Comparison of ENCODE assay signal across 10 cellular contexts in the genomic region with DNA sequence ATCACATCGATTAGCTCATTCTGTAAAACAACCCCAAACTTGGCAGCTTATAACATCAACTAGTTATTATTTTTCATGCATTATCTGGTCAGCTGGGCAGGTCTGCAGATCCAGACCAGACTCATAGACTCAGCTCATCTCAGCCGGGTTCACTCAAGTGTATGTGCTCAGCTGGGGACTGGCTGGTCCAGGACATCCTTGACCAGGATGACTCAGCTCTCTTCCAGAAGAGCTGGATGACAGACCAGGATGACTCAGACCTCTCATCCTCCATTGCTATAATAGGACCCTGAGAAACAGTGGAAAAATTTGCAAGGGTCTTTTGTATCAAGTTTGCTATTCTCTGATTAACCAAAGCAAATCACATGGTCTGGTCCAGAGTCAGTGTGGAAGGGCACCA.
A peak's percentile ranks its signal among the peaks of the same experiment; 100 is the strongest.
DNase-seq lines count a peak whose midpoint lies in the region; ATAC-seq and TF ChIP-seq lines count a peak whose summit lies in the region.
"Had no signal": no experiment of that assay in that cellular context is flagged by ENCODE, and none has a peak within 500 bp of the region (broad histone marks: within the 10 kb centered on the region; RNA-seq: fewer than 3 reads in every experiment).

No MANE protein-coding gene starts in this region.

- H3K4me1 ChIP-seq in mesodermal cell (ENCODE audit: control insufficient read depth, insufficient read depth, low read length, poor library complexity, severe bottlenecking), result no peaks in the 10 kb centered on the region

- DNase-seq in EL (peak; percentile 93), NCI-H2196 treated with DMSO at 0.1 percent for 48 hours (lab: John Stamatoyannopoulos, UW; ENCODE audit: unreplicated experiment) (peak; percentile 53), cardiac fibroblast (ENCODE audit: low read depth in 2 of 2) (peak; percentile 53 to 92), superior temporal gyrus (ENCODE audit: extremely low spot score) (no peak), NCI-H1105 (lab: John Stamatoyannopoulos, UW) (no peak), NCI-H2107 (lab: John Stamatoyannopoulos, UW) (no peak)
- DNase-seq: stimulated activated naive CD8-positive, alpha-beta T cell treated with anti-CD3 and anti-CD28 coated beads, Interleukin-15, amount 100 ng/mL, for 72 hours; T-cell had no signal

- H3K27ac ChIP-seq in mesodermal cell (ENCODE audit: low read depth, low read length, severe bottlenecking), result peak overlapping the region; percentile 7

- TF ChIP-seq CTCF in cardiac fibroblast (IDR thresholded peaks at IDR 0.05; ENCODE audit: low read depth, low read length), result no peak

- ATAC-seq in HG02870 (IDR thresholded peaks at IDR 0.05; ENCODE audit: unreplicated experiment), result no peak
- ATAC-seq: stimulated activated naive CD8-positive, alpha-beta T cell treated with anti-CD3 and anti-CD28 coated beads, Interleukin-15, amount 100 ng/mL, for 72 hours; T-cell had no signal

- H3K4me3 ChIP-seq in cardiac fibroblast (replicated peaks in 1 of 2; ENCODE audit: low read depth in 2 of 2, low read length in 2 of 2) (no peak overlapping the region), mesodermal cell (ENCODE audit: extremely low read depth, insufficient read depth, low read length, poor library complexity, severe bottlenecking) (no peak overlapping the region)

- 86 to 91% methylated on average over 2 of the region's 2 CpGs for WGBS in mesodermal cell (ENCODE audit: insufficient coverage in 2 of 2), 2 experiments

- no peaks in the 10 kb centered on the region for H3K9me3 ChIP-seq in mesodermal cell (ENCODE audit: control insufficient read depth, low read length)

- no peaks in the 10 kb centered on the region for H3K36me3 ChIP-seq in mesodermal cell (ENCODE audit: control insufficient read depth, insufficient read depth, low read length)

Comparison
In these comparisons a context has a peak if more than half of its experiments do, and no peak if none do; other contexts are left out.
1. DNase-seq: peak in EL (single experiment), NCI-H2196 treated with DMSO at 0.1 percent for 48 hours (single experiment) and cardiac fibroblast (2 of 2); none in superior temporal gyrus (single experiment), NCI-H1105 (single experiment) and NCI-H2107 (single experiment).